In the genomic region with DNA sequence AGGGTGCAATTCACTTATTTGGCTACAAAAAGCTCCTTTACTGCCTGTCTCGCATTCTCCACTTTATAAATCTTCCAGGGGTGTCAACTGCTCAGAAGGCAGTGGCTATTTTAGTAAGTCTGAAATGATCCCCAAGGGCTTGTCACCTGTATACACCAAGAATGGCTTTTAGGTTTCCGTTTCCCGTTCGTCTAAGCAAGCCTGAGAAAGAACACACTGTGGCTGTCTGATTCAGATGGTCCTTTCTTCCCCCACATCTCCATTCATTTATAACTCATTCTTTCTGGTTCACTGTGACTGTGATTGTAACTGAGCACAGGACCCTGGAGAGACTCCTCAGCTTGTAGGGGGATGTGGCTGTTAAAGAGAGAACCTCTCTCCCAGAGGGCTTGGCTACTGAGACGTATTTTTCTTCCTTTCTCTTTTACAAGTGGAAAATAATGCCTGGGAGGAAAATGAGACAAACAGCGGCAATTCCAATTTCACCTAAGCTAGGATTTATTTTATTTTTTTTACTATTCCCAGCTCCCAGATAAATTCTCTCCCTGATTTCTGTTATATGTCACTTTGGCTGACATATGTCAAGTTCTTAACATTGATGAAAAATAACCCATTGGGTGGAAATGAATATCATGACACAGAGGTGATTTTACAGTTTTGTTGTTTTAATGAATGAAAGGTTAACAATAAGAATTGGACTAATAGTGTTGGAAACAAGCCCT, we compare ENCODE assay signal across 1 cellular context.
TF ChIP-seq lines count a peak whose summit lies in the region.

No MANE protein-coding gene starts in this region.

TF ChIP-seq in WTC11, 78 proteins besides CTCF, POLR2A, EP300 and RAD21 (continued from another document):
- TF ChIP-seq, protein P1, sequence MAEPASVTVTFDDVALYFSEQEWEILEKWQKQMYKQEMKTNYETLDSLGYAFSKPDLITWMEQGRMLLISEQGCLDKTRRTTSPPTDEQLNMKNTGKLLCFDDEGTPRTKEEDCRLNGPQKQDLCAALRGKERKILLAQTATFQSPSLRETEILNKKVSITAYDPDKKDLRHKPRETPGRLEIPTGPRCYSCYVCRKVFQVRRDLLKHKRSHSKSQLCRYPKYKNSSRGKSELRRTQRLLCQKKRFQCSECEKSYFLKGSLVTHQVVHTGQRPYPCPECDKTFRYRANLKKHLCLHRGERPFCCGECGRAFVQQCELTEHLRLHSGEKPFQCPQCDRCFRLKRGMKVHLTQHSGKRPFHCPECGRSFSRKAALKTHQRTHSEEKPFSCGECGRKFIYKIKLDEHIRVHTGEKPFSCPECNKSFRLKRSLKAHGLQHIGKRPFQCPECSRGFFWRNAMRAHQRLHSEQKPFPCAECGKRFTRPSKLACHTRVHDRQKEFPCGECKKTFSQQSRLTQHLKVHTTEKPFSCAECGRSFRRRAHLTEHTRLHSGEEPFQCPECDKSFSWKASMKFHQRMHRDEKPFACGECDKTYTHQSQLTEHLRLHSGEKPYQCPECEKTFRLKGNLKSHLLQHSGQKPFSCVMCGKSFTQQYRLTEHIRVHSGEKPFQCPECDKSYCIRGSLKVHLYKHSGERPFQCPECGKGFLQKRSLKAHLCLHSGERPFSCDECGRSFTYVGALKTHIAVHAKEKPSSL (CRISPR knock-in tag; conservative IDR thresholded peaks at IDR 0.05), result no peak
